13 cellular contexts compared by ENCODE assay signal in the genomic region with DNA sequence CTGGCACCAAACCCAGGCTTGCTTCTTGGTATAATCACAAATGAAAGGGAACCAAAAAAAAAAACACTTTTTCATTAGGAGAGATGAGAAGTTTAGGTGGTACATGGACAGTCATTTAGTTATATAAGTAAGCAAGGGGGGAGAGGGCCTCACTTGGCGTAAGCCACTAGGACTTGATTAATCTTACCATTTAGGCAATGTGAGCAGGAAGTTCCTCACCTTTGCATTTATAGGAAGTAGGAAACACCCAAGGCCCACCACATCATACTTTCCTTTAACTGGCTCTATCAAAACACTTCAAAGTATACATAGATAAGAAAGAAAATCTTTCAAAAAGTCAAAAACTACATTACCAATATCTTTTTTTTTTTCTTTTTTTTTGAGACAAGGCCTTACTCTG. TPM values are rescaled to one million over a fixed set of nuclear protein-coding genes. Genes with fewer than 3 reads are reported as not detected.
DNase-seq lines count a peak whose midpoint lies in the region; ATAC-seq and TF ChIP-seq lines count a peak whose summit lies in the region.
"Had no signal": no experiment of that assay in that cellular context is flagged by ENCODE, and none has a peak within 500 bp of the region (broad histone marks: within the 10 kb centered on the region; RNA-seq: fewer than 3 reads in every experiment).

No MANE protein-coding gene starts in this region.

- H3K9me2 ChIP-seq in OCI-LY1 (ENCODE audit: low read depth, low read length) (no peaks in the 10 kb centered on the region), hepatocyte (replicated peaks; ENCODE audit: insufficient read depth) (no peaks in the 10 kb centered on the region)

- no peak overlapping the region for H4K8ac ChIP-seq in neuronal stem cell (ENCODE audit: low read depth, low read length)

- no peak overlapping the region for H3K23ac ChIP-seq in neuronal stem cell (ENCODE audit: low read depth, low read length, poor library complexity)

- H3K4me1 ChIP-seq in CD4-positive, CD25-positive, alpha-beta regulatory T cell (ENCODE audit: control insufficient read depth, insufficient read depth, low read length, poor library complexity, severe bottlenecking) = peaks cover 70% of the 10 kb centered on the region
- H3K4me1 ChIP-seq in OCI-LY1 (ENCODE audit: insufficient read depth, low read length, severe bottlenecking) (peaks cover 15% of the 10 kb centered on the region), mucosa of descending colon (ENCODE audit: low read depth) (no peaks in the 10 kb centered on the region), neuronal stem cell (ENCODE audit: control insufficient read depth in 2 of 2, insufficient read depth in 1 of 2, low read depth in 1 of 2, low read length in 2 of 2) (no peaks in the 10 kb centered on the region), hepatocyte (ENCODE audit: insufficient read depth) (no peaks in the 10 kb centered on the region)

- H3K9me3 ChIP-seq in CD4-positive, CD25-positive, alpha-beta regulatory T cell (ENCODE audit: control insufficient read depth in 2 of 2, low read length in 2 of 2) = no peaks in the 10 kb centered on the region
- H3K9me3 ChIP-seq in OCI-LY1 (ENCODE audit: low read length) = no peaks in the 10 kb centered on the region
- H3K9me3 ChIP-seq in mucosa of descending colon = no peaks in the 10 kb centered on the region
- no peaks in the 10 kb centered on the region for H3K9me3 ChIP-seq in neuronal stem cell (replicated peaks in 1 of 2; ENCODE audit: control insufficient read depth in 2 of 2, insufficient read depth in 1 of 2, low read depth in 1 of 2, low read length in 2 of 2)
- no peaks in the 10 kb centered on the region for H3K9me3 ChIP-seq in hepatocyte (ENCODE audit: low read depth)
- H3K9me3 ChIP-seq: breast epithelium, left ventricle myocardium inferior had no signal

- no peaks in the 10 kb centered on the region for H3K27me3 ChIP-seq in CD4-positive, CD25-positive, alpha-beta regulatory T cell (ENCODE audit: control insufficient read depth, insufficient read depth, low read length)
- H3K27me3 ChIP-seq in OCI-LY1 (ENCODE audit: insufficient read depth, low read length) = no peaks in the 10 kb centered on the region
- no peaks in the 10 kb centered on the region for H3K27me3 ChIP-seq in neuronal stem cell (ENCODE audit: control insufficient read depth in 3 of 3, insufficient read depth in 3 of 3, low read depth in 1 of 3, low read length in 3 of 3)
- no peaks in the 10 kb centered on the region for H3K27me3 ChIP-seq in hepatocyte
- H3K27me3 ChIP-seq: breast epithelium had no signal

- TF ChIP-seq CTCF in OCI-LY1 (IDR thresholded peaks at IDR 0.05; ENCODE audit: low read length) = no peak
- TF ChIP-seq CTCF in mucosa of descending colon (IDR thresholded peaks at IDR 0.05) = no peak
- TF ChIP-seq CTCF in hepatocyte (IDR thresholded peaks at IDR 0.05; ENCODE audit: poor library complexity) = no peak

- H3F3A ChIP-seq in OCI-LY1 (ENCODE audit: insufficient read depth, low read length) = no peaks in the 10 kb centered on the region

- no peaks in the 10 kb centered on the region for H4K20me1 ChIP-seq in OCI-LY1 (ENCODE audit: insufficient read depth, low read length)
- no peaks in the 10 kb centered on the region for H4K20me1 ChIP-seq in hepatocyte (ENCODE audit: insufficient read depth, poor library complexity, severe bottlenecking)

- peak overlapping the region; percentile 66 for H3K4me3 ChIP-seq in CD4-positive, CD25-positive, alpha-beta regulatory T cell (ENCODE audit: low read depth, low read length)
- H3K4me3 ChIP-seq in OCI-LY1 (ENCODE audit: low read depth, low read length, poor library complexity, severe bottlenecking) = no peak overlapping the region
- H3K4me3 ChIP-seq in mucosa of descending colon = no peak overlapping the region
- H3K4me3 ChIP-seq in neuronal stem cell (ENCODE audit: low read length in 2 of 2) = no peak overlapping the region
- no peak overlapping the region for H3K4me3 ChIP-seq in hepatocyte
- H3K4me3 ChIP-seq: breast epithelium, left ventricle myocardium inferior had no signal

- no peak overlapping the region for H2BK5ac ChIP-seq in neuronal stem cell (ENCODE audit: low read length)

- peaks cover 1% of the 10 kb centered on the region for H3K79me1 ChIP-seq in neuronal stem cell (ENCODE audit: low read depth, low read length)

- no CpG with 5 or more reads among the region's 1 CpG for WGBS in neuronal stem cell (ENCODE audit: extremely low coverage in 2 of 2, insufficient read length in 2 of 2, insufficient replicate concordance in 1 of 2), 2 donors
- 100% methylated on average over 1 of the region's 1 CpG for WGBS in hepatocyte (ENCODE audit: low lambda C conversion rate, missing lambda C conversion rate)

- H3K79me2 ChIP-seq in OCI-LY1 (ENCODE audit: insufficient read depth, low read length) = no peaks in the 10 kb centered on the region
- no peaks in the 10 kb centered on the region for H3K79me2 ChIP-seq in hepatocyte

- H3K4me3 Mint-ChIP-seq in CD4-positive, CD25-positive, alpha-beta regulatory T cell = peak overlapping the region; percentile 23 to 73 (median 70)
- no peak overlapping the region for H3K4me3 Mint-ChIP-seq in activated T-cell treated with anti-CD3 and anti-CD28 coated beads, Interleukin-2, amount 50 U/mL, for 4 hours

- peak overlapping the region; percentile 62 for H3K27ac ChIP-seq in CD4-positive, CD25-positive, alpha-beta regulatory T cell (ENCODE audit: insufficient read depth, low read length, poor library complexity, severe bottlenecking)
- no peak overlapping the region for H3K27ac ChIP-seq in OCI-LY1 (ENCODE audit: low read depth, low read length, poor library complexity, severe bottlenecking)
- no peak overlapping the region for H3K27ac ChIP-seq in neuronal stem cell (replicated peaks; ENCODE audit: low read length)
- no peak overlapping the region for H3K27ac ChIP-seq in hepatocyte
- H3K27ac ChIP-seq: left ventricle myocardium inferior had no signal

- peak overlapping the region; percentile 16; the same call in 1 of the 2 replicates for H2AFZ ChIP-seq in OCI-LY1 (ENCODE audit: low read length)
- no peak overlapping the region for H2AFZ ChIP-seq in neuronal stem cell (ENCODE audit: low read length)
- no peak overlapping the region for H2AFZ ChIP-seq in hepatocyte

- peaks cover 6% of the 10 kb centered on the region for H3K36me3 Mint-ChIP-seq in CD4-positive, CD25-positive, alpha-beta regulatory T cell
- peaks cover 3% of the 10 kb centered on the region for H3K36me3 Mint-ChIP-seq in activated T-cell treated with anti-CD3 and anti-CD28 coated beads, Interleukin-2, amount 50 U/mL, for 4 hours (ENCODE audit: insufficient read depth)

- H3K36me3 ChIP-seq in CD4-positive, CD25-positive, alpha-beta regulatory T cell (ENCODE audit: control insufficient read depth, insufficient read depth, low read length) = no peaks in the 10 kb centered on the region
- H3K36me3 ChIP-seq in OCI-LY1 (ENCODE audit: insufficient read depth, low read length) (no peaks in the 10 kb centered on the region; the same call in 1 of the 2 replicates), mucosa of descending colon (ENCODE audit: low read depth) (no peaks in the 10 kb centered on the region), neuronal stem cell (replicated peaks in 1 of 2; ENCODE audit: control insufficient read depth in 2 of 2, insufficient read depth in 2 of 2, low read length in 2 of 2) (no peaks in the 10 kb centered on the region), hepatocyte (replicated peaks; ENCODE audit: insufficient read depth, low read depth) (no peaks in the 10 kb centered on the region)
- H3K36me3 ChIP-seq: breast epithelium, left ventricle myocardium inferior had no signal

- H2AK5ac ChIP-seq in neuronal stem cell (ENCODE audit: low read depth, low read length) = no peak overlapping the region

- no peak overlapping the region for H3K14ac ChIP-seq in neuronal stem cell (ENCODE audit: low read length)

- no peak overlapping the region for H3K18ac ChIP-seq in neuronal stem cell (ENCODE audit: low read length)

- peaks cover 0 to 3% (median 0%) of the 10 kb centered on the region in 7 donors for H3K9me3 Mint-ChIP-seq in CD4-positive, CD25-positive, alpha-beta regulatory T cell
- H3K9me3 Mint-ChIP-seq in activated T-cell treated with anti-CD3 and anti-CD28 coated beads, Interleukin-2, amount 50 U/mL, for 4 hours = peaks cover 3% of the 10 kb centered on the region

- no peak overlapping the region for H3K4me2 ChIP-seq in OCI-LY1 (ENCODE audit: low read length)
- no peak overlapping the region for H3K4me2 ChIP-seq in neuronal stem cell (ENCODE audit: insufficient read depth, low read length, poor library complexity, severe bottlenecking)
- no peak overlapping the region for H3K4me2 ChIP-seq in hepatocyte

- in situ Hi-C loops in ACHN (cut with HindIII; ENCODE audit: low pct_ligation_motif_present, low pct_unique_long_range_greater_than_20kb, low sequenced_read_pairs) = no loop called here

- peaks cover 34 to 85% (median 56%) of the 10 kb centered on the region in 4 donors for H3K4me1 Mint-ChIP-seq in CD4-positive, CD25-positive, alpha-beta regulatory T cell
- H3K4me1 Mint-ChIP-seq in activated T-cell treated with anti-CD3 and anti-CD28 coated beads, Interleukin-2, amount 50 U/mL, for 4 hours (ENCODE audit: low read depth) = peaks cover 71% of the 10 kb centered on the region

- no peak overlapping the region for H4K91ac ChIP-seq in neuronal stem cell (ENCODE audit: low read depth, low read length, poor library complexity)

- peak overlapping the region; percentile 84 to 96 (median 92) for H3K27ac Mint-ChIP-seq in CD4-positive, CD25-positive, alpha-beta regulatory T cell

- peak; percentile 55 to 56 for ATAC-seq in CD4-positive, CD25-positive, alpha-beta regulatory T cell (ENCODE audit: low read depth in 2 of 2)
- ATAC-seq in activated T-cell treated with anti-CD3 and anti-CD28 coated beads, Interleukin-2, amount 50 U/mL, for 4 hours = peak; percentile 39 to 53
- ATAC-seq in mucosa of descending colon = peak; percentile 26

- peak; percentile 7 to 85 (median 62) for DNase-seq in CD4-positive, CD25-positive, alpha-beta regulatory T cell
- peak; percentile 25 for DNase-seq in activated T-cell treated with anti-CD3 and anti-CD28 coated beads, Interleukin-2, amount 50 U/mL, for 4 hours
- DNase-seq in mucosa of descending colon (no peak), ACHN (no peak), neuronal stem cell (ENCODE audit: low spot score) (no peak), hepatocyte (ENCODE audit: low spot score) (no peak), retina (no peak)
- DNase-seq: activated gamma-delta T cell treated with Interleukin-2 at 50 U/mL for 16 hours, KG1, left ventricle myocardium inferior, NCI-H1417 treated with DMSO at 0.1 percent for 48 hours had no signal

- no peaks in the 10 kb centered on the region for H3K27me3 Mint-ChIP-seq in CD4-positive, CD25-positive, alpha-beta regulatory T cell
- H3K27me3 Mint-ChIP-seq in activated T-cell treated with anti-CD3 and anti-CD28 coated beads, Interleukin-2, amount 50 U/mL, for 4 hours (ENCODE audit: low read depth) = no peaks in the 10 kb centered on the region

- H2BK12ac ChIP-seq in neuronal stem cell (ENCODE audit: low read length) = no peak overlapping the region

- H2BK120ac ChIP-seq in neuronal stem cell (ENCODE audit: low read depth, low read length) = no peak overlapping the region

- intact Hi-C loops in mucosa of descending colon (cut with DNase I, micrococcal nuclease) = no loop called here

- H3K9ac ChIP-seq in OCI-LY1 (ENCODE audit: low read length) = no peak overlapping the region
- no peak overlapping the region for H3K9ac ChIP-seq in neuronal stem cell (ENCODE audit: low read depth, low read length, poor library complexity)

- H3K4ac ChIP-seq in neuronal stem cell (ENCODE audit: low read length) = no peak overlapping the region

- no peak overlapping the region for H2BK15ac ChIP-seq in neuronal stem cell (ENCODE audit: low read length)

RNA-seq across cellular contexts. Expression of a gene that starts 6.7 kb away (rescaled TPM):
- 38.2 TPM for total RNA-seq in CD4-positive, CD25-positive, alpha-beta regulatory T cell
- 10 to 100 TPM; 20.9 to 29.1 (median 24.6) TPM for polyA plus RNA-seq in CD4-positive, CD25-positive, alpha-beta regulatory T cell
- 10 to 100 TPM; 17.3 to 19.5 (median 19.4) TPM for total RNA-seq in activated T-cell treated with anti-CD3 and anti-CD28 coated beads, Interleukin-2, amount 50 U/mL, for 4 hours
- 10 to 100 TPM; 25.0 to 41.5 (median 27.2) TPM for total RNA-seq in mucosa of descending colon
- 4.1 TPM for polyA plus RNA-seq in neuronal stem cell (2013, experiment 1 of 2)
- polyA plus RNA-seq in neuronal stem cell (2013, experiment 2 of 2) = 3.8 TPM
- 6.3 and 6.7 TPM in 2 replicates for total RNA-seq in hepatocyte
- 3.0 and 4.8 TPM in 2 replicates for polyA plus RNA-seq in hepatocyte

RNA-seq across cellular contexts. Expression of a gene that starts 46.7 kb away (rescaled TPM):
- total RNA-seq in CD4-positive, CD25-positive, alpha-beta regulatory T cell = 120 TPM
- 10 to 100 TPM; 45.2 to 62.7 (median 56.9) TPM for polyA plus RNA-seq in CD4-positive, CD25-positive, alpha-beta regulatory T cell
- 10 to 100 TPM; 25.1 to 29.0 (median 26.7) TPM for total RNA-seq in activated T-cell treated with anti-CD3 and anti-CD28 coated beads, Interleukin-2, amount 50 U/mL, for 4 hours
- total RNA-seq in mucosa of descending colon (100 to 1,000 TPM in 2 of 3 donors, 10 to 100 TPM in 1; 94.0 to 149 (median 114) TPM), hepatocyte (41.0 and 51.3 TPM in 2 replicates)
- 31.3 TPM for polyA plus RNA-seq in neuronal stem cell (2013, experiment 1 of 2)
- polyA plus RNA-seq in neuronal stem cell (2013, experiment 2 of 2) = 30.4 TPM
- polyA plus RNA-seq in hepatocyte = 34.3 and 44.8 TPM in 2 replicates

Comparison
In these comparisons a context has a peak if more than half of its experiments do, and no peak if none do; other contexts are left out.
1. DNase-seq: peak in CD4-positive, CD25-positive, alpha-beta regulatory T cell (3 of 3) and activated T-cell treated with anti-CD3 and anti-CD28 coated beads, Interleukin-2, amount 50 U/mL, for 4 hours (single experiment); none in mucosa of descending colon (0 of 3), ACHN (single experiment), neuronal stem cell (single experiment), hepatocyte (single experiment) and retina (single experiment).
2. Peak in every context shown above with its lines, with median percentiles within 50 percentile points of each other: ATAC-seq.